21 cellular contexts compared by ENCODE assay signal in the genomic region with DNA sequence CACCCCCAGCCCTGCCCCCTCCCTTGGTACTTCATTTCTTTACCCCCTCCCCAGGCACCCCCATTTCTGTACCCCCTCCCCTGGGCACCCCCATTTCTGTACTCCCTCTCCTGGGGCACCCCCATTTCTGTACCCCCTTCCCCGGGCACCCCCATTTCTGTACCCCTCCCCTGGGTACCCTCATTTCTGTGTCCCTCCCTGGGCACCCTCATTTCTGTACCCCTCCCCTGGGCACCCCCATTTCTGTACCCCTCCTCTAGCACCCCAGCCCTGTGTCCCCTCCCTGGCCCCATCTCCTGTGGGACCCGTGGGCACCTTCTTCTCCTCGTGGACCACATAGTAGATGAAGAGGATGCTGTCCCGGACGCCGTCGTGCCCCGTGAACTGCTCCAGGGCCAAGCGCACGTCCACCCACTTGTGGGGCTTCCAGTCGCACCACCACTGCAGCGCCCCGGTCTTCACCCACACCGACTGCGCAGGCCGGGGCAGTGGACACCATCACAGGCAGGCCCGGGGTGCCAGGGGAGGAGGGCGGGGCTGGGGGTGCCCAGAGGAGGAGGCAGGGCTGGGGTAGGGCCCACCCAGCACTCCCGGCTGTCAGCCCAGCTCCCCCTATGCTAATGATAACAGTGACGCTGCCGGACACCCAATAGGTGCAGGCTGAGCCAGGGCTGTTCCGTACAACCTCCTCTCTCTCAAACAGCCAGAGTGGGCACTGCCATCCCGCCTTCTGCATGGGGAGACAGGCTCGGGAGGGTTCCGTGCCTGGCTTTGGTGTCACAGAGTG. TPM values are rescaled to one million over a fixed set of nuclear protein-coding genes. Genes with fewer than 3 reads are reported as not detected.
"Had no signal": no experiment of that assay in that cellular context is flagged by ENCODE, and none has a peak within 500 bp of the region (broad histone marks: within the 10 kb centered on the region; RNA-seq: fewer than 3 reads in every experiment).

No MANE protein-coding gene starts in this region.

- H3K4me3 ChIP-seq: esophagus muscularis mucosa, gastroesophageal sphincter, left ventricle myocardium inferior, lung, sigmoid colon, skin epidermis, tibial artery, upper lobe of left lung, uterus had no signal

- H3K4me1 ChIP-seq: esophagus muscularis mucosa, gastroesophageal sphincter, left ventricle myocardium inferior, sigmoid colon, tibial artery, upper lobe of left lung, uterus had no signal

- H3K4me1 Mint-ChIP-seq: immature natural killer cell, nephron had no signal

- H3K27me3 ChIP-seq: esophagus muscularis mucosa, gastroesophageal sphincter, neutrophil, sigmoid colon, tibial artery, upper lobe of left lung, uterus had no signal

- ATAC-seq: gastroesophageal sphincter, left cardiac atrium had no signal

- H3K9me3 Mint-ChIP-seq: immature natural killer cell, nephron had no signal

- H3K27ac Mint-ChIP-seq: immature natural killer cell, nephron had no signal

- H3K36me3 ChIP-seq: uterus had no signal

- H3K27ac ChIP-seq: epithelial cell of prostate, esophagus muscularis mucosa, gastroesophageal sphincter, left ventricle myocardium inferior, neutrophil, sigmoid colon, skin epidermis, tibial artery, upper lobe of left lung, uterus had no signal

- H3K4me3 Mint-ChIP-seq: immature natural killer cell, nephron had no signal

- DNase-seq: effector memory CD4-positive, alpha-beta T cell; glutamatergic neuron; immature natural killer cell; left cardiac atrium; left ventricle myocardium inferior; mesenchymal stem cell; midbrain; sigmoid colon; stimulated activated naive CD4-positive, alpha-beta T cell treated with Interleukin-2 at 50 U/mL for 16 hours; tibial artery; uterus had no signal

- H3K9me3 ChIP-seq: esophagus muscularis mucosa, gastroesophageal sphincter, left ventricle myocardium inferior, neutrophil, sigmoid colon, tibial artery, upper lobe of left lung, uterus had no signal

RNA-seq across cellular contexts. Expression of a gene that starts 20.4 kb away (rescaled TPM):
- total RNA-seq: esophagus muscularis mucosa, left ventricle myocardium inferior, osteocyte, sigmoid colon had no signal
- polyA plus RNA-seq: immature natural killer cell, keratinocyte had no signal
